1 cellular context compared by ENCODE assay signal in the genomic region with DNA sequence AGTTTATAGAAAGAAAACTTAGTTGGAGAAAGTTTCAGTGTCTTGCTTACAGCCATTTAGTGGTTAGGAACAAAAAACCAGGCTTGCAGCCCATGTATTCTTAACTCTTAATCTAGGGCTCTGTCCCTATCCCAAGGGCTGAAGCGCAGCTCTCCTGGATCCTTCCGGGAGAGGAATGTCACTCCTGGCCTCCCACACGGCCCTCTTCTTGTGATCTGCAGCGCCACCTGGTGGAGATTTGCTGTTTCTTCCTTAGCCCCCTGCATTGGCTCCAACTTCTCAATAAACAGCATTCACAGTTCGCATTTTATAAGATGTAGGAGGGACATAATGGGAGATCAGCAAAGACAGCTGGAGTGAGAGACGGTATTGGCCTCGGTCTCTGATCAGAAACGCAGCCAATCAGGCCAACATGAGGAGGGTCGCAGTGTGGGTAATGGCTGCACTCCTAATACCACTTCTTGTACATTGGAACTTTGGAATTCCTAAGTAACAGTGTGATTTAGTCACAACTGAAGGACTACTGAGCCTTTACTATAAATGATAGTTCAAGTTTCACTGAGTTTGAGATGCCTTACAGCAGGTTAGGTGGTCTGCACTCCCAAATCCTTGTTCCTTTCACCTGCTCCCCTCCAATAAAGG.
TF ChIP-seq lines count a peak whose summit lies in the region.

No MANE protein-coding gene starts in this region.

TF ChIP-seq in GM23338, 12 proteins besides CTCF, POLR2A, EP300 and RAD21 (continued from another document):
- TF ChIP-seq, protein P1, sequence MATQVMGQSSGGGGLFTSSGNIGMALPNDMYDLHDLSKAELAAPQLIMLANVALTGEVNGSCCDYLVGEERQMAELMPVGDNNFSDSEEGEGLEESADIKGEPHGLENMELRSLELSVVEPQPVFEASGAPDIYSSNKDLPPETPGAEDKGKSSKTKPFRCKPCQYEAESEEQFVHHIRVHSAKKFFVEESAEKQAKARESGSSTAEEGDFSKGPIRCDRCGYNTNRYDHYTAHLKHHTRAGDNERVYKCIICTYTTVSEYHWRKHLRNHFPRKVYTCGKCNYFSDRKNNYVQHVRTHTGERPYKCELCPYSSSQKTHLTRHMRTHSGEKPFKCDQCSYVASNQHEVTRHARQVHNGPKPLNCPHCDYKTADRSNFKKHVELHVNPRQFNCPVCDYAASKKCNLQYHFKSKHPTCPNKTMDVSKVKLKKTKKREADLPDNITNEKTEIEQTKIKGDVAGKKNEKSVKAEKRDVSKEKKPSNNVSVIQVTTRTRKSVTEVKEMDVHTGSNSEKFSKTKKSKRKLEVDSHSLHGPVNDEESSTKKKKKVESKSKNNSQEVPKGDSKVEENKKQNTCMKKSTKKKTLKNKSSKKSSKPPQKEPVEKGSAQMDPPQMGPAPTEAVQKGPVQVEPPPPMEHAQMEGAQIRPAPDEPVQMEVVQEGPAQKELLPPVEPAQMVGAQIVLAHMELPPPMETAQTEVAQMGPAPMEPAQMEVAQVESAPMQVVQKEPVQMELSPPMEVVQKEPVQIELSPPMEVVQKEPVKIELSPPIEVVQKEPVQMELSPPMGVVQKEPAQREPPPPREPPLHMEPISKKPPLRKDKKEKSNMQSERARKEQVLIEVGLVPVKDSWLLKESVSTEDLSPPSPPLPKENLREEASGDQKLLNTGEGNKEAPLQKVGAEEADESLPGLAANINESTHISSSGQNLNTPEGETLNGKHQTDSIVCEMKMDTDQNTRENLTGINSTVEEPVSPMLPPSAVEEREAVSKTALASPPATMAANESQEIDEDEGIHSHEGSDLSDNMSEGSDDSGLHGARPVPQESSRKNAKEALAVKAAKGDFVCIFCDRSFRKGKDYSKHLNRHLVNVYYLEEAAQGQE (IDR thresholded peaks at IDR 0.05; ENCODE audit: unreplicated experiment) = no peak
- TF ChIP-seq JUNB (IDR thresholded peaks at IDR 0.05; ENCODE audit: unreplicated experiment) = no peak
